ENCODE assay signal across 12 cellular contexts in the genomic region with DNA sequence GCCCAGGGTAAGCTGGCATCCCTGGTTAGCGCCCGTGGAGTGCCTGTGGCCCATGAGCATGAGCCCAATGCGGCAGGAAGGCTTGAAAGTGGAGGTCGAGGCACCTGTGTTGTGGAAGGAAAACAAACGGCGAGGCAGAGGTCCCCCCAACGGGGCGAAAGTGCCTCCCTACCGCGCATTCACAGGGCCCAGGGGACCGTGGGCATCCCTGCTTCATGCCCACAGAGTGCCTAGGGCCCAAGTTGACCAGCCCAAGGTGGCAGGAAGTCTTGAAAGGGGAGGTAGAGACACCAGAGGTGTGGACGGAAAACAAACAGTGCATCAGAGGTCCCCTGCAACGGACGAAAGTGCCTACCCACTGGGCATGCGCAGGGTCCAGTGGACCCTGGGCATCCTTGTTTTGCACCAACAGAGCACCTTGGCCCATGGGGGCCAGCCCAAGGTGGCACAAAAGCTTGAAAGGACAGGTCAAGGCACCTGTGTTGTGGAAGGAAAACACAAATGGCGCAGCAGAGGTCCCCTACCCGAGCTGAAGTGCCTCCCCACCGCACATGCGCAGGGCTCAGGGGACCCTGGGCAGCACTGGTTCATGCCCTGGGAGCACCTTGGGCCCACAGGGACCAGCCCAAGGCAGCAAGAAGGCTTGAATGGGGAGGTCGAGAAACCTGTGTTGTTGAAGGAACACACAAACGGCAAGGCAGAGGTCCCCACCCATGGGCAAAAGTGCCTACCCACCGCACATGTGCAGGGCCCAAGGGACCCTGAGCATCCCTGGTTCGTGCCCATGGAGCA.
DNase-seq lines count a peak whose midpoint lies in the region; ATAC-seq and TF ChIP-seq lines count a peak whose summit lies in the region.
"Had no signal": no experiment of that assay in that cellular context is flagged by ENCODE, and none has a peak within 500 bp of the region (broad histone marks: within the 10 kb centered on the region; RNA-seq: fewer than 3 reads in every experiment).

No MANE protein-coding gene starts in this region.

- intact Hi-C loops in Caco-2 (cut with micrococcal nuclease; ENCODE audit: unreplicated experiment) = no loop called here
- intact Hi-C loops in cardiac septum (cut with DNase I) = no loop called here
- intact Hi-C loops in psoas muscle (cut with DNase I) = no loop called here

- H3K36me3 ChIP-seq in Caco-2 (ENCODE audit: control insufficient read depth, insufficient read depth, low read length) (no peaks in the 10 kb centered on the region; the same call in 1 of the 2 replicates), psoas muscle (ENCODE audit: insufficient read depth in 1 of 2, low read depth in 1 of 2) (no peaks in the 10 kb centered on the region)

- TF ChIP-seq CTCF in Caco-2 (IDR thresholded peaks at IDR 0.05; ENCODE audit: insufficient read depth in 1 of 2, low read depth in 1 of 2, low read length in 1 of 2, severe bottlenecking in 1 of 2, unreplicated experiment in 1 of 2) (no peak), psoas muscle (IDR thresholded peaks at IDR 0.05) (no peak)

- H3K9me3 Mint-ChIP-seq in Caco-2 (ENCODE audit: unreplicated experiment) = peaks cover 13% of the 10 kb centered on the region

- H3K27me3 Mint-ChIP-seq in Caco-2 (ENCODE audit: insufficient read depth, unreplicated experiment) = peaks cover 13% of the 10 kb centered on the region
- H3K27me3 Mint-ChIP-seq: naive thymus-derived CD8-positive, alpha-beta T cell; T-cell had no signal

- H3K27ac Mint-ChIP-seq in Caco-2 (ENCODE audit: unreplicated experiment) = no peak overlapping the region
- H3K27ac Mint-ChIP-seq: naive thymus-derived CD8-positive, alpha-beta T cell; T-cell had no signal

- ATAC-seq in psoas muscle (no peak), HG03342 (IDR thresholded peaks at IDR 0.05; ENCODE audit: unreplicated experiment) (no peak), GM21576 (IDR thresholded peaks at IDR 0.05; ENCODE audit: unreplicated experiment) (no peak)
- ATAC-seq: esophagus mucosa; naive thymus-derived CD8-positive, alpha-beta T cell; T-cell had no signal

- POLR2A ChIA-PET in Caco-2 (lab: Charles Lee) = no interaction called here
- POLR2A ChIA-PET in HEK293T (lab: Yijun Ruan, JAX) = no interaction called here

- H3K27me3 ChIP-seq in Caco-2 (replicated peaks; ENCODE audit: control insufficient read depth, insufficient read depth, low read length) (no peaks in the 10 kb centered on the region), psoas muscle (ENCODE audit: insufficient read depth in 3 of 3, low read length in 2 of 3) (peaks cover 0 to 3% (median 0%) of the 10 kb centered on the region in 3 donors)

- H3K36me3 Mint-ChIP-seq in Caco-2 (ENCODE audit: insufficient read depth, unreplicated experiment) = peaks cover 6% of the 10 kb centered on the region
- H3K36me3 Mint-ChIP-seq: naive thymus-derived CD8-positive, alpha-beta T cell; T-cell had no signal

- H3K9me3 ChIP-seq in Caco-2 (peaks cover 44% of the 10 kb centered on the region), psoas muscle (no peaks in the 10 kb centered on the region)

- H3K4me1 Mint-ChIP-seq in Caco-2 (ENCODE audit: low read depth, unreplicated experiment) = no peaks in the 10 kb centered on the region
- H3K4me1 Mint-ChIP-seq: naive thymus-derived CD8-positive, alpha-beta T cell; T-cell had no signal

- H3K27ac ChIP-seq in psoas muscle = no peak overlapping the region

- WGBS in psoas muscle, 3 donors = 65 to 68% (median 68%) methylated on average over 23 of the region's 23 CpGs

- H3K4me1 ChIP-seq in Caco-2 (no peaks in the 10 kb centered on the region), psoas muscle (no peaks in the 10 kb centered on the region)

- H3K4me3 ChIP-seq in Caco-2 (ENCODE audit: low read depth, low read length) (no peak overlapping the region), psoas muscle (no peak overlapping the region)

- CTCF ChIA-PET in Caco-2 (lab: Charles Lee) (no interaction called here), HEK293T (lab: Yijun Ruan, JAX) (no interaction called here)

- DNase-seq in Caco-2 (peak; percentile 0 to 24), HEK293T (ENCODE audit: extremely low spot score) (peak; percentile 0), cardiac septum (ENCODE audit: low spot score) (peak; percentile 44), psoas muscle (peak; percentile 4 to 36), NCI-H2081 treated with DMSO at 0.1 percent for 48 hours (lab: John Stamatoyannopoulos, UW) (no peak)
- DNase-seq in stimulated activated CD4-positive, alpha-beta T cell treated with anti-CD3 and anti-CD28 coated beads, Interleukin-4, amount 100 ng/mL, for 24 hours = no peak
- DNase-seq: NCI-H2107 had no signal

- BruUV-seq in Caco-2 (replicated peaks; lab: Mats Ljungman, UMichigan) = no TSS peak

- H3K4me3 Mint-ChIP-seq in Caco-2 (ENCODE audit: unreplicated experiment) = no peak overlapping the region
- H3K4me3 Mint-ChIP-seq: naive thymus-derived CD8-positive, alpha-beta T cell; T-cell had no signal

TF ChIP-seq in HEK293T, 16 proteins besides CTCF, POLR2A, EP300 and RAD21:
- TF ChIP-seq L3MBTL2 (conservative IDR thresholded peaks at IDR 0.05) (no peak), FOXM1 (IDR thresholded peaks at IDR 0.05; ENCODE audit: borderline replicate concordance) (no peak), ELF4 (IDR thresholded peaks at IDR 0.05) (no peak), NFRKB (IDR thresholded peaks at IDR 0.05) (no peak), LEF1 (IDR thresholded peaks at IDR 0.05; ENCODE audit: borderline replicate concordance) (no peak), BHLHE40 (IDR thresholded peaks at IDR 0.05; ENCODE audit: borderline replicate concordance) (no peak), ARNT (IDR thresholded peaks at IDR 0.05) (no peak), TARDBP (IDR thresholded peaks at IDR 0.05) (no peak), ZNF384 (IDR thresholded peaks at IDR 0.05) (no peak), SP1 (IDR thresholded peaks at IDR 0.05) (no peak), CTBP1 (IDR thresholded peaks at IDR 0.05; ENCODE audit: borderline replicate concordance) (no peak), HDGF (IDR thresholded peaks at IDR 0.05; ENCODE audit: borderline replicate concordance) (no peak), FOXA1 (IDR thresholded peaks at IDR 0.05) (no peak)
- TF ChIP-seq, protein P1, sequence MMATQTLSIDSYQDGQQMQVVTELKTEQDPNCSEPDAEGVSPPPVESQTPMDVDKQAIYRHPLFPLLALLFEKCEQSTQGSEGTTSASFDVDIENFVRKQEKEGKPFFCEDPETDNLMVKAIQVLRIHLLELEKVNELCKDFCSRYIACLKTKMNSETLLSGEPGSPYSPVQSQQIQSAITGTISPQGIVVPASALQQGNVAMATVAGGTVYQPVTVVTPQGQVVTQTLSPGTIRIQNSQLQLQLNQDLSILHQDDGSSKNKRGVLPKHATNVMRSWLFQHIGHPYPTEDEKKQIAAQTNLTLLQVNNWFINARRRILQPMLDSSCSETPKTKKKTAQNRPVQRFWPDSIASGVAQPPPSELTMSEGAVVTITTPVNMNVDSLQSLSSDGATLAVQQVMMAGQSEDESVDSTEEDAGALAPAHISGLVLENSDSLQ (IDR thresholded peaks at IDR 0.05) = no peak

Comparison
In these comparisons a context has a peak if more than half of its experiments do, and no peak if none do; other contexts are left out.
1. DNase-seq: peak in Caco-2 (2 of 2), HEK293T (single experiment), cardiac septum (single experiment) and psoas muscle (2 of 2); none in NCI-H2081 treated with DMSO at 0.1 percent for 48 hours (single experiment) and stimulated activated CD4-positive, alpha-beta T cell treated with anti-CD3 and anti-CD28 coated beads, Interleukin-4, amount 100 ng/mL, for 24 hours (single experiment).